8 cellular contexts compared by ENCODE assay signal in the genomic region with DNA sequence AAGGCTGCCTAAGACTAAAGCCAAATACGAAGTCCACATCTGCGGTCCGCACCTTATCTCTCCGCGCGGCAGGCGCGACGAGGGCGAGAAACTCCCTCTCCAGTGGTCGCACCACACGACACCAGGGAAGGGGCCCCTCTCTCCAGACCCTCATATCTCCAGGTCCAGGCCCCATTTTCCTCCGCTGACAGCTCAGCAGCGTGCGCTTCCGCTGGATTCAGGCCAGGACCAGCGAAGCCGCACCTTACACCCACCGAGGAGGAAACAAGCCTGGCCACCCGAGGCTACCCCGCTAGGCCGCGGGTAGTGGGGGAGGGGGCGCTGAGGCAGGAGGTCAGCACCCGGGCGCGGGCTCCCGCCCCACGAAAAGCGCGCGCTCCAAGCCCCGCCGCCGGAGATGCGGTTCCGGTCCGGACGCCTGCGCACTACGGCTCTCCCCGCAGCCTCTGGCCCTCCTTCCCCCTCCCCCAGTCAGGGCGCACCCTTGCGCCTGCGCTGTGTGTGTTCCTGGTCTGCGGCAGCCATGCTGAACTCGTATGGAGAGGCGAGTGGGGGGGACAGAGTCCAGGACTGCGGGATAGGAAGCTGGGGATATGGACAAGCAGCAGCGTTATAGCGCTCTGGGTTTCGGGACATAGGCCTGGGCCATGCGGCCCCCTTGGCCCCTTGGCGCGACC. TPM values are rescaled to one million over a fixed set of nuclear protein-coding genes. Genes with fewer than 3 reads are reported as not detected.
DNase-seq lines count a peak whose midpoint lies in the region; ATAC-seq, FAIRE-seq and TF ChIP-seq lines count a peak whose summit lies in the region.

A gene (plus strand): TSS at position 502 of the 677 bp plus-strand sequence. CDS start 4,305 bp downstream, outside the sequence.

- H3K36me3 ChIP-seq in CD4-positive, CD25-positive, alpha-beta regulatory T cell (ENCODE audit: control insufficient read depth, insufficient read depth, low read length) = no peaks in the 10 kb centered on the region
- H3K36me3 ChIP-seq in OCI-LY7 (ENCODE audit: insufficient read depth, low read length) = peaks cover 28% of the 10 kb centered on the region
- H3K36me3 ChIP-seq in endothelial cell of umbilical vein (ENCODE audit: control insufficient read depth in 2 of 2, extremely low read depth in 1 of 2, insufficient read depth in 2 of 2, low read length in 2 of 2) = peaks cover 4% of the 10 kb centered on the region in 2 experiments

- peak within 1 kb of the TSS; percentile 98 for H3K4me2 ChIP-seq in OCI-LY7 (ENCODE audit: low read length)
- H3K4me2 ChIP-seq in endothelial cell of umbilical vein (ENCODE audit: insufficient read depth, low read length) = peak within 1 kb of the TSS; percentile 95

- H3K27me3 ChIP-seq in CD4-positive, CD25-positive, alpha-beta regulatory T cell (ENCODE audit: control insufficient read depth, insufficient read depth, low read length) = no peaks in the 10 kb centered on the region
- H3K27me3 ChIP-seq in endothelial cell of umbilical vein (ENCODE audit: control insufficient read depth in 2 of 2, insufficient read depth in 2 of 2, low read length in 2 of 2) = no peaks in the 10 kb centered on the region

- peaks cover 28 to 44% (median 36%) of the 10 kb centered on the region in 4 donors for H3K4me1 Mint-ChIP-seq in CD4-positive, CD25-positive, alpha-beta regulatory T cell

- dilution Hi-C loops in endothelial cell of umbilical vein (cut with MboI; ENCODE audit: extremely low pct_ligation_motif_present, low sequenced_read_pairs) = no loop called here

- H3K27ac Mint-ChIP-seq in CD4-positive, CD25-positive, alpha-beta regulatory T cell = peak within 1 kb of the TSS; percentile 97 to 100 (median 99)

- H3K36me3 Mint-ChIP-seq in CD4-positive, CD25-positive, alpha-beta regulatory T cell = peaks cover 8% of the 10 kb centered on the region

- peak within 1 kb of the TSS; percentile 98 for H3K27ac ChIP-seq in CD4-positive, CD25-positive, alpha-beta regulatory T cell (ENCODE audit: insufficient read depth, low read length, poor library complexity, severe bottlenecking)
- peak within 1 kb of the TSS; percentile 99 for H3K27ac ChIP-seq in OCI-LY7 (ENCODE audit: low read depth, low read length, poor library complexity, severe bottlenecking)
- peak within 1 kb of the TSS; percentile 81 for H3K27ac ChIP-seq in endothelial cell of umbilical vein (ENCODE audit: insufficient read depth, low read depth, low read length)

- H3K4me3 Mint-ChIP-seq in CD4-positive, CD25-positive, alpha-beta regulatory T cell = peak within 1 kb of the TSS; percentile 94 to 98 (median 97)

- peaks cover 0 to 3% (median 0%) of the 10 kb centered on the region in 7 donors for H3K9me3 Mint-ChIP-seq in CD4-positive, CD25-positive, alpha-beta regulatory T cell

- POLR2A ChIA-PET in OCI-LY7 (lab: Charles Lee) (interaction anchor here (0.5 to 7.8 kb wide), 17 partner anchors 9 to 154 kb away, joined by 3 to 203 read pairs (median 4); a partner anchor contains a TSS), endothelial cell of umbilical vein (lab: Charles Lee) (interaction anchor here (0.6 to 1.1 kb wide), 6 partner anchors 15 to 286 kb away, joined by 3 to 6 read pairs (median 4); a partner anchor contains a TSS)

- peak within 1 kb of the TSS; percentile 88 for H3K9ac ChIP-seq in endothelial cell of umbilical vein (replicated peaks; ENCODE audit: extremely low read depth, insufficient read depth, low read length)

- intact Hi-C loops in OCI-LY7 (cut with micrococcal nuclease; ENCODE audit: unreplicated experiment) = loop anchor here (1.0 kb wide), 1 partner anchor 15 kb away; a partner anchor contains a TSS
- intact Hi-C loops in endothelial cell of umbilical vein (cut with micrococcal nuclease) = no loop called here

- FAIRE-seq in endothelial cell of umbilical vein (lab: Jason Lieb, UNC) = peak; percentile 80

- TF ChIP-seq CTCF in OCI-LY7 (conservative IDR thresholded peaks at IDR 0.05; ENCODE audit: low read length) = no peak
- no peak for TF ChIP-seq CTCF in endothelial cell of umbilical vein (IDR thresholded peaks at IDR 0.05; ENCODE audit: extremely low read depth in 1 of 2, insufficient read depth in 1 of 2, low read depth in 1 of 2, low read length in 2 of 2)

- peaks cover 22% of the 10 kb centered on the region for H3K27me3 Mint-ChIP-seq in CD4-positive, CD25-positive, alpha-beta regulatory T cell

- CTCF ChIA-PET in OCI-LY7 (lab: Charles Lee; ENCODE audit: unreplicated experiment) (interaction anchor here (0.6 to 1.9 kb wide), 5 partner anchors 15 to 144 kb away, joined by 3 to 6 read pairs (median 5); a partner anchor contains a TSS), endothelial cell of umbilical vein (lab: Charles Lee) (interaction anchor here (1.1 to 13.7 kb wide), 8 partner anchors 14 to 280 kb away, joined by 3 to 187 read pairs (median 12); a partner anchor contains a TSS)

- peak; percentile 72 for TF ChIP-seq POLR2A in endothelial cell of umbilical vein (IDR thresholded peaks at IDR 0.05; ENCODE audit: low read depth, low read length)

- H3K4me1 ChIP-seq in CD4-positive, CD25-positive, alpha-beta regulatory T cell (ENCODE audit: control insufficient read depth, insufficient read depth, low read length, poor library complexity, severe bottlenecking) = peaks cover 54% of the 10 kb centered on the region
- H3K4me1 ChIP-seq in OCI-LY7 (ENCODE audit: insufficient read depth, low read length, poor library complexity, severe bottlenecking) (peaks cover 28% of the 10 kb centered on the region), endothelial cell of umbilical vein (ENCODE audit: control insufficient read depth, extremely low read depth, insufficient read depth, low read length) (peaks cover 26% of the 10 kb centered on the region)

- H3K79me2 ChIP-seq in OCI-LY7 (ENCODE audit: insufficient read depth, low read depth, low read length) (peaks cover 57% of the 10 kb centered on the region), endothelial cell of umbilical vein (ENCODE audit: control insufficient read depth, insufficient read depth, low read length) (peaks cover 19% of the 10 kb centered on the region)

- no peaks in the 10 kb centered on the region for H3K9me1 ChIP-seq in endothelial cell of umbilical vein (replicated peaks; ENCODE audit: control insufficient read depth, extremely low read depth, insufficient read depth, low read length)

- no peaks in the 10 kb centered on the region for H3K9me2 ChIP-seq in OCI-LY7 (ENCODE audit: insufficient read depth, low read length)

- peak; percentile 95 to 99 (median 97) for DNase-seq in CD4-positive, CD25-positive, alpha-beta regulatory T cell
- DNase-seq in HuH-7 (ENCODE audit: low spot score) (peak; percentile 80), OCI-LY7 (ENCODE audit: low spot score) (peak; percentile 98), activated T-cell treated with anti-CD3 and anti-CD28 coated beads for 1 hour (ENCODE audit: low read depth) (peak; percentile 96), endothelial cell of umbilical vein (ENCODE audit: low read depth, low spot score) (peak; percentile 96), middle frontal gyrus (ENCODE audit: extremely low spot score, low spot score) (peak; percentile 95)
- peak; percentile 87 to 93 for DNase-seq in stimulated activated CD8-positive, alpha-beta memory T cell treated with anti-CD3 and anti-CD28 coated beads, Interleukin-2, amount 100 ng/mL, for 1 hour (ENCODE audit: low read depth in 2 of 2)

- TSS peak; percentile 75 for BruUV-seq in OCI-LY7 (replicated peaks; lab: Mats Ljungman, UMichigan)
- BruUV-seq in endothelial cell of umbilical vein (replicated peaks; lab: Mats Ljungman, UMichigan) = TSS peak; percentile 5

- H2AFZ ChIP-seq in OCI-LY7 (ENCODE audit: low read length) (0 out of 2 replicates have a peak within 1 kb of the TSS, but pooled peaks have one; percentile 2), endothelial cell of umbilical vein (ENCODE audit: low read depth, low read length) (peak within 1 kb of the TSS; percentile 71)

- ATAC-seq in CD4-positive, CD25-positive, alpha-beta regulatory T cell (ENCODE audit: low read depth in 2 of 2) = peak; percentile 46
- peak; percentile 30 for ATAC-seq in GM21381 (IDR thresholded peaks at IDR 0.05; ENCODE audit: unreplicated experiment)

- no peaks in the 10 kb centered on the region for H3K9me3 ChIP-seq in CD4-positive, CD25-positive, alpha-beta regulatory T cell (ENCODE audit: control insufficient read depth in 2 of 2, low read length in 2 of 2)
- no peaks in the 10 kb centered on the region for H3K9me3 ChIP-seq in OCI-LY7 (ENCODE audit: low read length)
- H3K9me3 ChIP-seq in endothelial cell of umbilical vein (replicated peaks; ENCODE audit: control insufficient read depth, insufficient read depth, low read length) = no peaks in the 10 kb centered on the region

- H3K4me3 ChIP-seq in CD4-positive, CD25-positive, alpha-beta regulatory T cell (ENCODE audit: low read depth, low read length) = peak within 1 kb of the TSS; percentile 95
- H3K4me3 ChIP-seq in OCI-LY7 (ENCODE audit: low read depth, low read length, poor library complexity, severe bottlenecking) (peak within 1 kb of the TSS; percentile 93), endothelial cell of umbilical vein (replicated peaks in 1 of 3; ENCODE audit: insufficient read depth in 1 of 3, low read depth in 1 of 3, low read length in 3 of 3) (peak within 1 kb of the TSS; percentile 47 to 76 (median 70))

- H4K20me1 ChIP-seq in OCI-LY7 (ENCODE audit: insufficient read depth, low read length) (peaks cover 10% of the 10 kb centered on the region; the same call in 1 of the 2 replicates), endothelial cell of umbilical vein (replicated peaks; ENCODE audit: control insufficient read depth, extremely low read depth, insufficient read depth, low read length) (no peaks in the 10 kb centered on the region)

TF ChIP-seq in endothelial cell of umbilical vein, 7 proteins besides CTCF, POLR2A, EP300 and RAD21 (continues in another document):
- TF ChIP-seq FOS (IDR thresholded peaks at IDR 0.05; ENCODE audit: borderline replicate concordance, insufficient read depth, low read length) (no peak), POLR2AphosphoS5 (IDR thresholded peaks at IDR 0.05; ENCODE audit: insufficient read depth, low read depth, low read length) (peak; percentile 60)

RNA-seq across cellular contexts. Expression of the gene that starts here (rescaled TPM):
- 425 TPM for total RNA-seq in CD4-positive, CD25-positive, alpha-beta regulatory T cell
- polyA plus RNA-seq in CD4-positive, CD25-positive, alpha-beta regulatory T cell = 10 to 100 TPM; 43.9 to 58.7 (median 53.8) TPM
- 236 and 237 TPM in 2 replicates for total RNA-seq in OCI-LY7 (2014; rRNA removed; shearing (Covaris generic))
- total RNA-seq in OCI-LY7 (2022) = 326 and 361 TPM in 2 replicates
- total RNA-seq in endothelial cell of umbilical vein = 187 and 197 TPM in 2 replicates
- 114 and 131 TPM in 2 replicates for polyA plus RNA-seq in endothelial cell of umbilical vein
- polyA plus RNA-seq in endothelial cell of umbilical vein (2011; cell fraction: cytosol; rRNA removed) = 127 and 138 TPM in 2 replicates
- polyA plus RNA-seq in endothelial cell of umbilical vein (2011; cell fraction: nucleus; rRNA removed) = 486 and 501 TPM in 2 replicates
- polyA plus RNA-seq in endothelial cell of umbilical vein (2012) = 101 and 133 TPM in 2 replicates
- polyA minus RNA-seq in endothelial cell of umbilical vein = 110 and 118 TPM in 2 replicates
- polyA minus RNA-seq in endothelial cell of umbilical vein (2011; cell fraction: cytosol; rRNA and poly(A)+ RNA removed) = 64.9 TPM
- polyA minus RNA-seq in endothelial cell of umbilical vein (2011; cell fraction: nucleus; rRNA and poly(A)+ RNA removed) = 159 and 195 TPM in 2 replicates

Comparison
In these comparisons a context has a peak if more than half of its experiments do, and no peak if none do; other contexts are left out.
1. Peak in every context shown above with its lines: DNase-seq, ATAC-seq, H3K4me3 ChIP-seq and H3K27ac ChIP-seq.